8 cellular contexts compared by ENCODE assay signal in the genomic region with DNA sequence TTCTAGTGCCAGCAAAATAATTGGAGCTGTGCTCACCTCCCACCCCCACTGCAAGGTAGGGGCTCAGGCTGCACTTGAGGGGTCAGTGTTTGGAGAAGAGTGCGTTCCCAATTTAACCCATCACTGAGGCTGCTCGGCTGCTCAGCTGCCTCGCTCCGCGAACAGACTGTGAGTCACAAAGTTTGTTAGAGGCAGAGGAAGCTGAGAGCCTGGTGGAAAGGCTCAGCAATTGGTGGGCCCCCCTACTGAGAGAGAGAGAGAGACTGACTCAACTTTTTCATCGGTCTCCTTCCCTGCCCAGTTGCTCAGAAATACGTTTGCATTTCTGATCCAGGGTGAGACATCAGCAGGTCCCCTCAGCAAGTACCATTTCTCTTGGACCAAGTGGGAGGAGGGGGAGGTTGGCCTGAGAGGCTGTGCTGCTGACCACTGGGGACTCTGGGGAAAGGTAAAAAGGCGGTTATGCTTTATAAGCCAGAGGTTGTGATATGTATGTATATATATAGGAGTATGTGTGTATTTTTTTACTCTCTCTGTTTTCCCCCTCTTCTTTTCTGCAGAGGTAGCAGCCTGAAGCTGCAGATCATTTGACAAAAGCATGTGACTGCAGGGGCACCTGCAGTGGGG. TPM values are rescaled to one million over a fixed set of nuclear protein-coding genes. Genes with fewer than 3 reads are reported as not detected.
DNase-seq lines count a peak whose midpoint lies in the region; ATAC-seq, FAIRE-seq and TF ChIP-seq lines count a peak whose summit lies in the region.

No MANE protein-coding gene starts in this region.

- H3K4me1 ChIP-seq in Peyer's patch (peaks cover 0 to 20% (median 13%) of the 10 kb centered on the region in 4 donors), keratinocyte (ENCODE audit: control insufficient read depth, extremely low read depth, insufficient read depth, low read length) (peaks cover 14% of the 10 kb centered on the region)

- H3K9ac ChIP-seq in keratinocyte (ENCODE audit: control insufficient read depth, extremely low read depth, insufficient read depth, low read length), result no peak overlapping the region

- FAIRE-seq in keratinocyte (lab: Jason Lieb, UNC), result no peak

- H2AFZ ChIP-seq in keratinocyte (ENCODE audit: control insufficient read depth, low read length), result no peak overlapping the region

- H3K79me2 ChIP-seq in keratinocyte (ENCODE audit: control insufficient read depth, insufficient read depth, low read length), result no peaks in the 10 kb centered on the region

- no peak overlapping the region for H3K27ac ChIP-seq in Peyer's patch
- no peak overlapping the region for H3K27ac ChIP-seq in keratinocyte (ENCODE audit: control insufficient read depth, insufficient read depth, low read length)

- TF ChIP-seq POLR2A in Peyer's patch (IDR thresholded peaks at IDR 0.05), result no peak

- no peak for ATAC-seq in GM21423 (IDR thresholded peaks at IDR 0.05; ENCODE audit: unreplicated experiment)
- ATAC-seq in HG02885 (IDR thresholded peaks at IDR 0.05; ENCODE audit: poor library complexity, unreplicated experiment), result no peak
- ATAC-seq in GM18858 (IDR thresholded peaks at IDR 0.05; ENCODE audit: unreplicated experiment), result no peak

- H3K36me3 ChIP-seq in Peyer's patch (no peaks in the 10 kb centered on the region), keratinocyte (ENCODE audit: control insufficient read depth in 2 of 2, extremely low read depth in 1 of 2, insufficient read depth in 2 of 2, low read length in 2 of 2) (no peaks in the 10 kb centered on the region)

- H3K4me2 ChIP-seq in keratinocyte (ENCODE audit: control insufficient read depth, extremely low read depth, insufficient read depth, low read depth, low read length), result peak overlapping the region; percentile 56

- TF ChIP-seq CTCF in GM20000 (IDR thresholded peaks at IDR 0.05; ENCODE audit: extremely low read depth, missing control alignments) (no peak), Peyer's patch (IDR thresholded peaks at IDR 0.05) (no peak), keratinocyte (optimal IDR thresholded peaks at IDR 0.05 in 1 of 3, IDR thresholded peaks at IDR 0.05 in 1 of 3, conservative IDR thresholded peaks at IDR 0.05 in 1 of 3; ENCODE audit: extremely low read depth in 1 of 3, insufficient read depth in 2 of 3, low read length in 3 of 3) (no peak)

- no peaks in the 10 kb centered on the region for H3K9me3 ChIP-seq in Peyer's patch
- H3K9me3 ChIP-seq in keratinocyte (ENCODE audit: control insufficient read depth, low read depth, low read length), result no peaks in the 10 kb centered on the region

- dilution Hi-C loops in keratinocyte (cut with MboI; ENCODE audit: extremely low pct_ligation_motif_present, low sequenced_read_pairs), result no loop called here

- H3K4me3 ChIP-seq in Peyer's patch (peak overlapping the region in 3 of 4 donors; percentile 61 to 96 (median 69)), keratinocyte (ENCODE audit: control insufficient read depth in 2 of 3, extremely low read depth in 1 of 3, insufficient read depth in 2 of 3, low read depth in 1 of 3, low read length in 3 of 3) (no peak overlapping the region)

- no peaks in the 10 kb centered on the region for H3K9me1 ChIP-seq in keratinocyte (ENCODE audit: control insufficient read depth, extremely low read depth, insufficient read depth, low read length)

- no peaks in the 10 kb centered on the region for H3K27me3 ChIP-seq in Peyer's patch
- peaks cover 55% of the 10 kb centered on the region for H3K27me3 ChIP-seq in keratinocyte (ENCODE audit: control insufficient read depth, extremely low read depth, insufficient read depth, low read length)

- peak; percentile 32 for DNase-seq in GM20000 (ENCODE audit: low spot score)
- no peak for DNase-seq in Peyer's patch
- DNase-seq in activated naive CD8-positive, alpha-beta T cell treated with anti-CD3 and anti-CD28 coated beads, Interleukin-2, amount 50 U/mL, for 16 hours (ENCODE audit: low read depth, low spot score), result peak; percentile 25
- DNase-seq in keratinocyte (ENCODE audit: low read depth, low spot score), result no peak
- peak; percentile 22 to 67 for DNase-seq in stimulated activated CD8-positive, alpha-beta memory T cell treated with anti-CD3 and anti-CD28 coated beads, Interleukin-7, amount 100 ng/mL, for 48 hours (ENCODE audit: extremely low read depth in 1 of 2, low read depth in 1 of 2)

- peaks cover 6% of the 10 kb centered on the region for H4K20me1 ChIP-seq in keratinocyte (ENCODE audit: control insufficient read depth, extremely low read depth, insufficient read depth, low read length)

RNA-seq across cellular contexts. Expression of a gene that starts 1.5 kb away (rescaled TPM):
- total RNA-seq in Peyer's patch, result 1 to 10 TPM in 1 of 4 donors, under 1 TPM in 3; 0.40 to 1.2 (median 0.65) TPM
- polyA plus RNA-seq in keratinocyte, result 0.09 to 0.14 TPM (median 0.13 TPM) in 3 replicates
- not detected for polyA plus RNA-seq in keratinocyte (2011; ENCODE audit: low read depth)
- 0.08 and 0.10 TPM in 2 replicates for polyA plus RNA-seq in keratinocyte (2011; cell fraction: cytosol; rRNA removed)
- polyA plus RNA-seq in keratinocyte (2011; cell fraction: nucleus; rRNA removed), result 0.32 and 0.45 TPM in 2 replicates
- polyA plus RNA-seq in keratinocyte (2012; ENCODE audit: low replicate concordance), result 0.11 and 0.14 TPM in 2 replicates
- 0.10 to 0.62 TPM (median 0.40 TPM) in 3 replicates for polyA minus RNA-seq in keratinocyte
- 0.19 TPM for polyA minus RNA-seq in keratinocyte (2011; cell fraction: cytosol; rRNA and poly(A)+ RNA removed)
- 0.31 and 0.63 TPM in 2 replicates for polyA minus RNA-seq in keratinocyte (2011; cell fraction: nucleus; rRNA and poly(A)+ RNA removed)

Comparison
In these comparisons a context has a peak if more than half of its experiments do, and no peak if none do; other contexts are left out.
1. DNase-seq: peak in GM20000 (single experiment), activated naive CD8-positive, alpha-beta T cell treated with anti-CD3 and anti-CD28 coated beads, Interleukin-2, amount 50 U/mL, for 16 hours (single experiment) and stimulated activated CD8-positive, alpha-beta memory T cell treated with anti-CD3 and anti-CD28 coated beads, Interleukin-7, amount 100 ng/mL, for 48 hours (2 of 2); none in Peyer's patch (0 of 3) and keratinocyte (single experiment).
2. H3K4me3 ChIP-seq: peak in Peyer's patch (3 of 4); none in keratinocyte (0 of 3).